Comparison of ENCODE assay signal across 24 cellular contexts in genomic region chr20:3910868-3911267, GRCh38.
"Had no signal": no experiment of that assay in that cellular context is flagged by ENCODE, and none has a peak within 500 bp of the region (broad histone marks: within the 10 kb centered on the region; RNA-seq: fewer than 3 reads in every experiment).

No MANE protein-coding gene starts in this region.

- H3K36me3 Mint-ChIP-seq: natural killer cell had no signal

- H3K27me3 ChIP-seq: breast epithelium, gastrocnemius medialis, right atrium auricular region, tibial artery had no signal

- H3K27ac ChIP-seq: breast epithelium, gastrocnemius medialis, psoas muscle, right atrium auricular region, tibial artery had no signal

- ATAC-seq: gastrocnemius medialis, left ventricle myocardium superior, natural killer cell, psoas muscle had no signal

- H3K4me3 Mint-ChIP-seq: activated CD4-positive, alpha-beta memory T cell treated with anti-CD3 and anti-CD28 coated beads, Interleukin-2, amount 10 ng/mL, durations not matched to agents 7 days and 5 days; activated naive CD4-positive, alpha-beta T cell treated with anti-CD3 and anti-CD28 coated beads, Interleukin-2, amount 50 U/mL, for 24 hours; central memory CD8-positive, alpha-beta T cell; mesothelial cell of epicardium; natural killer cell; stimulated activated naive CD8-positive, alpha-beta T cell treated with anti-CD3 and anti-CD28 coated beads, Interleukin-15, Interleukin-2, amounts not matched to agents 100 ng/mL and 50 ng/mL, for 24 hours had no signal

- H3K27me3 Mint-ChIP-seq: activated CD4-positive, alpha-beta memory T cell treated with anti-CD3 and anti-CD28 coated beads, Interleukin-2, amount 10 ng/mL, durations not matched to agents 7 days and 5 days; activated naive CD4-positive, alpha-beta T cell treated with anti-CD3 and anti-CD28 coated beads, Interleukin-2, amount 50 U/mL, for 24 hours; central memory CD8-positive, alpha-beta T cell; stimulated activated naive CD8-positive, alpha-beta T cell treated with anti-CD3 and anti-CD28 coated beads, Interleukin-15, Interleukin-2, amounts not matched to agents 100 ng/mL and 50 ng/mL, for 24 hours had no signal

- FAIRE-seq: colon, endothelial cell of umbilical vein, urothelium cell line had no signal

- H3K4me1 ChIP-seq: breast epithelium had no signal

- H3K9me3 Mint-ChIP-seq: activated CD4-positive, alpha-beta memory T cell treated with anti-CD3 and anti-CD28 coated beads, Interleukin-2, amount 10 ng/mL, durations not matched to agents 7 days and 5 days; activated naive CD4-positive, alpha-beta T cell treated with anti-CD3 and anti-CD28 coated beads, Interleukin-2, amount 50 U/mL, for 24 hours; central memory CD8-positive, alpha-beta T cell; mesothelial cell of epicardium; natural killer cell; stimulated activated naive CD8-positive, alpha-beta T cell treated with anti-CD3 and anti-CD28 coated beads, Interleukin-15, Interleukin-2, amounts not matched to agents 100 ng/mL and 50 ng/mL, for 24 hours had no signal

- DNase-seq: activated CD4-positive, alpha-beta memory T cell treated with anti-CD3 and anti-CD28 coated beads, Interleukin-2, amount 10 ng/mL, durations not matched to agents 7 days and 5 days; activated CD4-positive, alpha-beta T cell treated with anti-CD3 and anti-CD28 coated beads for 4 hours; activated CD4-positive, CD25-positive, alpha-beta regulatory T cell; activated gamma-delta T cell treated with Interleukin-2 at 50 U/mL for 16 hours; effector memory CD4-positive, alpha-beta T cell; gastrocnemius medialis; hippocampal formation; kidney glomerular epithelial cell; left ventricle myocardium superior; mammary epithelial cell; natural killer cell; psoas muscle; stimulated activated CD4-positive, alpha-beta T cell treated with anti-CD3 and anti-CD28 coated beads, Interleukin-12 subunit alpha, Interleukin-12 subunit beta, amount 100 ng/mL, for 4 hours; stimulated activated CD4-positive, alpha-beta T cell treated with anti-CD3 and anti-CD28 coated beads, Interleukin-4, amount 100 ng/mL, for 4 hours; tibial artery had no signal

- H3K36me3 ChIP-seq: breast epithelium had no signal

- H3K4me3 ChIP-seq: breast epithelium, gastrocnemius medialis, psoas muscle, right atrium auricular region, tibial artery had no signal

- H3K27ac Mint-ChIP-seq: activated naive CD4-positive, alpha-beta T cell treated with anti-CD3 and anti-CD28 coated beads, Interleukin-2, amount 50 U/mL, for 24 hours; mesothelial cell of epicardium; stimulated activated naive CD8-positive, alpha-beta T cell treated with anti-CD3 and anti-CD28 coated beads, Interleukin-15, Interleukin-2, amounts not matched to agents 100 ng/mL and 50 ng/mL, for 24 hours had no signal

- H3K9me3 ChIP-seq: breast epithelium, gastrocnemius medialis, psoas muscle, right atrium auricular region, tibial artery had no signal
